In the genomic region with DNA sequence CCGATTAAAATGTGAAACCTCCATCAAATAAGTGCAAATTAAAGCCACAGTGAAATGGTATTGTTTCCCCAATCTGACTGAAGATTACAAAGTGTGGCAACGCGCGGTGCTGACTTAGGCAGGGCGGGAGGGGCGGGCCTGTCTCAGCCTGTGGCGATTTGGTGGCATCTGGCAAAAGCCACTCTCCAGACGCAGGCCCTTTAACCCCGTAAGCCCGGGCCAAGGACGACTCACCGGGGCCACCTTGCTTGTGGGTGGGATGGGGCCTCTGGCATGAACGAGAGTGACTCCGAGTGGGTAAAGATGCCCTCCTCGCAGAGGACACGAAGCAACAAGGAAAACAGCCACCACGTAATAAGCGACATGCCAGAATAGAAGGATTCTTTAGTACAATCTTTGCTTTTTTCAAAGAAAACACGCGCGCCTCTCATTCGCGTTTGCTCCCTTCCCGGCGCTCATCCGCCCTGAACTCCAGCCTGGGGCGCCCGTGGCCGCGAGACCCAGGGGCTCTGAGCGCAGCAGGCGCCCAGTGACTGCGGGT, we compare ENCODE assay signal across 10 cellular contexts. TPM values are rescaled to one million over a fixed set of nuclear protein-coding genes. Genes with fewer than 3 reads are reported as not detected.
DNase-seq lines count a peak whose midpoint lies in the region; ATAC-seq and TF ChIP-seq lines count a peak whose summit lies in the region.
"Had no signal": no experiment of that assay in that cellular context is flagged by ENCODE, and none has a peak within 500 bp of the region (broad histone marks: within the 10 kb centered on the region; RNA-seq: fewer than 3 reads in every experiment).

No MANE protein-coding gene starts in this region.

- peaks cover 5 to 7% of the 10 kb centered on the region in 2 donors for H3K9me3 Mint-ChIP-seq in effector memory CD8-positive, alpha-beta T cell
- H3K9me3 Mint-ChIP-seq in progenitor cell of endocrine pancreas (ENCODE audit: low read depth), result peaks cover 5% of the 10 kb centered on the region

- H3K4me3 Mint-ChIP-seq in effector memory CD8-positive, alpha-beta T cell, result peak overlapping the region; percentile 29 to 48
- H3K4me3 Mint-ChIP-seq in progenitor cell of endocrine pancreas (ENCODE audit: low read depth), result peak overlapping the region; percentile 50

- peaks cover 3% of the 10 kb centered on the region for H3K4me1 ChIP-seq in HUES6 (ENCODE audit: control insufficient read depth, insufficient read depth, low read length)

- H3K27me3 Mint-ChIP-seq in effector memory CD8-positive, alpha-beta T cell, result peaks cover 7 to 33% of the 10 kb centered on the region in 2 donors
- H3K27me3 Mint-ChIP-seq in progenitor cell of endocrine pancreas, result peaks cover 40% of the 10 kb centered on the region

- peak; percentile 45 for ATAC-seq in effector memory CD8-positive, alpha-beta T cell (replicated peaks)

- no peaks in the 10 kb centered on the region for H3K4me1 Mint-ChIP-seq in effector memory CD8-positive, alpha-beta T cell (ENCODE audit: low read depth in 2 of 2)
- H3K4me1 Mint-ChIP-seq in progenitor cell of endocrine pancreas (ENCODE audit: low read depth), result peaks cover 10% of the 10 kb centered on the region

- peaks cover 67% of the 10 kb centered on the region for H3K27me3 ChIP-seq in HUES6 (ENCODE audit: control insufficient read depth, insufficient read depth, low read length)

- H3K27ac Mint-ChIP-seq in effector memory CD8-positive, alpha-beta T cell, result no peak overlapping the region
- H3K27ac Mint-ChIP-seq in progenitor cell of endocrine pancreas, result no peak overlapping the region

- H3K27ac ChIP-seq in HUES6 (ENCODE audit: low read depth, low read length), result no peak overlapping the region

- peak; percentile 62 for DNase-seq in DMS79 treated with DMSO at 0.1 percent for 48 hours (lab: John Stamatoyannopoulos, UW)
- DNase-seq in effector memory CD8-positive, alpha-beta T cell, result no peak
- no peak for DNase-seq in progenitor cell of endocrine pancreas (ENCODE audit: low spot score, unreplicated experiment)
- DNase-seq in NCI-H2227 treated with DMSO at 0.1 percent for 48 hours (lab: John Stamatoyannopoulos, UW), result no peak
- DNase-seq in NCI-H82 (lab: John Stamatoyannopoulos, UW), result no peak
- DNase-seq in mesenteric fat pad (ENCODE audit: low spot score), result no peak
- no peak for DNase-seq in NCI-H524 treated with DMSO at 0.1 percent for 48 hours (lab: John Stamatoyannopoulos, UW)
- DNase-seq: HCEC 1CT, KBM-7 had no signal

- H3K36me3 Mint-ChIP-seq in effector memory CD8-positive, alpha-beta T cell (ENCODE audit: insufficient read depth), result peaks cover 5% of the 10 kb centered on the region
- H3K36me3 Mint-ChIP-seq in progenitor cell of endocrine pancreas (ENCODE audit: insufficient read depth), result peaks cover 2% of the 10 kb centered on the region

- H3K36me3 ChIP-seq in HUES6 (ENCODE audit: control insufficient read depth, insufficient read depth, low read length), result no peaks in the 10 kb centered on the region

- TF ChIP-seq CTCF in progenitor cell of endocrine pancreas (IDR thresholded peaks at IDR 0.05; ENCODE audit: unreplicated experiment), result no peak

- H3K9ac ChIP-seq in HUES6 (ENCODE audit: low read length), result no peak overlapping the region

- peak overlapping the region; percentile 77 for H3K4me3 ChIP-seq in HUES6 (ENCODE audit: low read depth, low read length)

- H3K9me3 ChIP-seq in HUES6 (ENCODE audit: control insufficient read depth, insufficient read depth, low read depth, low read length), result peaks cover 7% of the 10 kb centered on the region; the same call in 1 of the 2 replicates

RNA-seq across cellular contexts. Expression of a gene that starts 0.8 kb away (rescaled TPM):
- 0.73 and 1.3 TPM in 2 replicates for total RNA-seq in progenitor cell of endocrine pancreas
- total RNA-seq in mesenteric fat pad, result 0.45 TPM
